Comparison of ENCODE assay signal across 20 cellular contexts in genomic region chr2:72124391-72124790, GRCh38. TPM values are rescaled to one million over a fixed set of nuclear protein-coding genes. Genes with fewer than 3 reads are reported as not detected.
A peak's percentile ranks its signal among the peaks of the same experiment; 100 is the strongest.
DNase-seq lines count a peak whose midpoint lies in the region; ATAC-seq and TF ChIP-seq lines count a peak whose summit lies in the region.
"Had no signal": no experiment of that assay in that cellular context is flagged by ENCODE, and none has a peak within 500 bp of the region (broad histone marks: within the 10 kb centered on the region; RNA-seq: fewer than 3 reads in every experiment).

No MANE protein-coding gene starts in this region.

- no peaks in the 10 kb centered on the region for H3K36me3 ChIP-seq in GM23248 (ENCODE audit: low read depth)
- H3K36me3 ChIP-seq in CD8-positive, alpha-beta memory T cell (ENCODE audit: insufficient read depth, low read length), result no peaks in the 10 kb centered on the region
- H3K36me3 ChIP-seq: BE2C had no signal

- H3K4me3 ChIP-seq in AG10803 (ENCODE audit: low read length) (no peak overlapping the region), GM23248 (0 out of 2 replicates have a peak overlapping the region, but pooled peaks have one; percentile 1)
- no peak overlapping the region for H3K4me3 ChIP-seq in CD8-positive, alpha-beta memory T cell (ENCODE audit: low read length)
- H3K4me3 ChIP-seq: GM12878 had no signal

- ATAC-seq in GM18909 (IDR thresholded peaks at IDR 0.05; ENCODE audit: poor library complexity, unreplicated experiment), result no peak
- no peak for ATAC-seq in GM18519 (IDR thresholded peaks at IDR 0.05; ENCODE audit: low FRiP score, unreplicated experiment)
- ATAC-seq: GM12878, HCT116 had no signal

- DNase-seq in AG10803 (ENCODE audit: low read depth), result peak; percentile 40
- peak; percentile 30 for DNase-seq in GM23248
- DNase-seq in NCI-H526 treated with DMSO at 0.1 percent for 48 hours (lab: John Stamatoyannopoulos, UW), result peak; percentile 56
- no peak for DNase-seq in NCI-H187 (lab: John Stamatoyannopoulos, UW)
- DNase-seq in CD8-positive, alpha-beta memory T cell, result no peak
- DNase-seq: 8988T; BE2C; C1 segment of cervical spinal cord; Caco-2; CD4-positive, CD25-positive, alpha-beta regulatory T cell; GF-D8; GOT3; H7; HFFc6; KG1 had no signal

- H3K27ac Mint-ChIP-seq in CD8-positive, alpha-beta memory T cell, result no peak overlapping the region
- H3K27ac Mint-ChIP-seq: HFFc6 had no signal

- H3K9me3 ChIP-seq in GM23248 (ENCODE audit: low read depth), result no peaks in the 10 kb centered on the region
- H3K9me3 ChIP-seq in CD8-positive, alpha-beta memory T cell (ENCODE audit: low read length), result no peaks in the 10 kb centered on the region
- H3K9me3 ChIP-seq: BE2C had no signal

- no peak overlapping the region for H3K9ac ChIP-seq in GM23248

- in situ Hi-C loops in GM23248 (cut with MboI), result no loop called here

- POLR2A ChIA-PET in CD8-positive, alpha-beta memory T cell (lab: Charles Lee), result no interaction called here

- CTCF ChIA-PET in CD8-positive, alpha-beta memory T cell (lab: Charles Lee), result no interaction called here

- H3K4me1 ChIP-seq in GM23248 (ENCODE audit: insufficient read depth), result peaks cover 7% of the 10 kb centered on the region; the same call in 1 of the 2 replicates
- H3K4me1 ChIP-seq in CD8-positive, alpha-beta memory T cell (ENCODE audit: insufficient read depth, low read length), result no peaks in the 10 kb centered on the region
- H3K4me1 ChIP-seq: BE2C, Caco-2 had no signal

- no peak overlapping the region; the same call in 1 of the 2 replicates for H2AFZ ChIP-seq in GM23248

- H3K4me3 Mint-ChIP-seq in CD8-positive, alpha-beta memory T cell, result no peak overlapping the region
- H3K4me3 Mint-ChIP-seq: CD4-positive, CD25-positive, alpha-beta regulatory T cell; HFFc6; IgD-negative memory B cell had no signal

- H3K79me2 ChIP-seq in GM23248 (ENCODE audit: insufficient read depth), result no peaks in the 10 kb centered on the region

- H3K9me2 ChIP-seq in GM23248 (ENCODE audit: insufficient read depth), result no peaks in the 10 kb centered on the region

- no peaks in the 10 kb centered on the region for H4K20me1 ChIP-seq in GM23248 (ENCODE audit: insufficient read depth)

- 10 to 19% methylated on average over 4 of the region's 4 CpGs for WGBS in GM23248 (ENCODE audit: low coverage in 1 of 2, low lambda C conversion rate in 2 of 2, missing lambda C conversion rate in 2 of 2), 2 experiments

- H3K36me3 Mint-ChIP-seq in CD8-positive, alpha-beta memory T cell, result peaks cover 0 to 1% (median 0%) of the 10 kb centered on the region in 3 donors
- H3K36me3 Mint-ChIP-seq: CD4-positive, CD25-positive, alpha-beta regulatory T cell; IgD-negative memory B cell had no signal

- peaks cover 24 to 43% of the 10 kb centered on the region in 2 donors for H3K27me3 Mint-ChIP-seq in CD8-positive, alpha-beta memory T cell

- H3K9me3 Mint-ChIP-seq in CD8-positive, alpha-beta memory T cell, result peaks cover 0 to 12% (median 9%) of the 10 kb centered on the region in 5 donors
- H3K9me3 Mint-ChIP-seq: HFFc6 had no signal

- H3K27ac ChIP-seq in GM23248, result no peak overlapping the region
- H3K27ac ChIP-seq in CD8-positive, alpha-beta memory T cell (ENCODE audit: low read depth, low read length), result no peak overlapping the region

- no peaks in the 10 kb centered on the region for H3F3A ChIP-seq in GM23248 (ENCODE audit: insufficient read depth)

- peak overlapping the region; percentile 36 for H3K4me2 ChIP-seq in GM23248 (ENCODE audit: unreplicated experiment)

- H3K27me3 ChIP-seq in GM23248 (replicated peaks; ENCODE audit: insufficient read depth), result no peaks in the 10 kb centered on the region
- no peaks in the 10 kb centered on the region for H3K27me3 ChIP-seq in CD8-positive, alpha-beta memory T cell (ENCODE audit: insufficient read depth, low read length, poor library complexity, severe bottlenecking)
- H3K27me3 ChIP-seq: BE2C had no signal

- no peaks in the 10 kb centered on the region for H3K4me1 Mint-ChIP-seq in CD8-positive, alpha-beta memory T cell
- H3K4me1 Mint-ChIP-seq: CD4-positive, CD25-positive, alpha-beta regulatory T cell had no signal

- TF ChIP-seq CTCF in AG10803 (conservative IDR thresholded peaks at IDR 0.05; ENCODE audit: low read length), result no peak

RNA-seq across cellular contexts. Expression of gene CYP26B1, which starts 23.3 kb away (rescaled TPM):
- total RNA-seq in GM23248 (2014; rRNA removed; shearing (Covaris generic)), result 0.25 and 0.32 TPM in 2 replicates
- polyA plus RNA-seq in GM23248 (2016; fragmentation: Nextera tagmentation; extraction: Ambion mirVana), result 0.23 and 0.33 TPM in 2 replicates
- total RNA-seq in CD8-positive, alpha-beta memory T cell, result not detected
- polyA plus RNA-seq in CD8-positive, alpha-beta memory T cell, result not detected
- total RNA-seq: CD4-positive, CD25-positive, alpha-beta regulatory T cell; GM12878 had no signal
- polyA plus RNA-seq: CD4-positive, CD25-positive, alpha-beta regulatory T cell; GM12878; IgD-negative memory B cell had no signal

Comparison
In these comparisons a context has a peak if more than half of its experiments do, and no peak if none do; other contexts are left out.
1. DNase-seq: peak in AG10803 (single experiment), GM23248 (single experiment) and NCI-H526 treated with DMSO at 0.1 percent for 48 hours (single experiment); none in NCI-H187 (0 of 2) and CD8-positive, alpha-beta memory T cell (0 of 5).